13 cellular contexts compared by ENCODE assay signal in genomic region chr5:150428106-150428876, GRCh38. TPM values are rescaled to one million over a fixed set of nuclear protein-coding genes. Genes with fewer than 3 reads are reported as not detected.
DNase-seq lines count a peak whose midpoint lies in the region; ATAC-seq and TF ChIP-seq lines count a peak whose summit lies in the region.
"Had no signal": no experiment of that assay in that cellular context is flagged by ENCODE, and none has a peak within 500 bp of the region (broad histone marks: within the 10 kb centered on the region; RNA-seq: fewer than 3 reads in every experiment).

No MANE protein-coding gene starts in this region.

- no peak overlapping the region for H2AFZ ChIP-seq in mesenchymal stem cell (ENCODE audit: low read depth, low read length)

- H3K9me3 ChIP-seq in Peyer's patch (no peaks in the 10 kb centered on the region), mesenchymal stem cell (ENCODE audit: control insufficient read depth, low read length) (no peaks in the 10 kb centered on the region)
- H3K9me3 ChIP-seq: esophagus squamous epithelium, suprapubic skin had no signal

- no peak overlapping the region for H3K14ac ChIP-seq in mesenchymal stem cell (ENCODE audit: low read length in 2 of 2)

- no peak overlapping the region for H2BK12ac ChIP-seq in mesenchymal stem cell (ENCODE audit: low read length in 2 of 2)

- H3K27me3 ChIP-seq in Peyer's patch: no peaks in the 10 kb centered on the region
- H3K27me3 ChIP-seq in mesenchymal stem cell (ENCODE audit: control insufficient read depth in 1 of 2, insufficient read depth in 1 of 2, low read length in 2 of 2): no peaks in the 10 kb centered on the region
- H3K27me3 ChIP-seq: esophagus squamous epithelium, suprapubic skin had no signal

- TF ChIP-seq CTCF in Peyer's patch (IDR thresholded peaks at IDR 0.05) (no peak), fibroblast of pulmonary artery (IDR thresholded peaks at IDR 0.05; ENCODE audit: low read length, missing control alignments) (no peak)

- TF ChIP-seq POLR2A in Peyer's patch (IDR thresholded peaks at IDR 0.05): peak; percentile 28 to 49

- no peak for ATAC-seq in GM18861 (IDR thresholded peaks at IDR 0.05; ENCODE audit: unreplicated experiment)
- ATAC-seq in GM21526 (IDR thresholded peaks at IDR 0.05; ENCODE audit: low FRiP score, unreplicated experiment): no peak

- H3K79me1 ChIP-seq in mesenchymal stem cell (replicated peaks; ENCODE audit: low read length, poor library complexity, severe bottlenecking): no peaks in the 10 kb centered on the region

- H3K4me3 ChIP-seq in Peyer's patch (peak overlapping the region in 1 of 4 donors; percentile 9), fibroblast of pulmonary artery (replicated peaks; ENCODE audit: low read depth, low read length) (no peak overlapping the region), mesenchymal stem cell (ENCODE audit: insufficient read depth in 1 of 2, low read depth in 1 of 2, low read length in 2 of 2) (no peak overlapping the region)
- H3K4me3 ChIP-seq: esophagus squamous epithelium, skin epidermis, suprapubic skin had no signal

- no peak overlapping the region for H3K4ac ChIP-seq in mesenchymal stem cell (ENCODE audit: low read depth in 1 of 2, low read length in 2 of 2)

- no peak overlapping the region for H3K4me2 ChIP-seq in mesenchymal stem cell (ENCODE audit: low read length, poor library complexity, severe bottlenecking)

- H3K9ac ChIP-seq in mesenchymal stem cell (ENCODE audit: low read length): no peak overlapping the region

- peak overlapping the region; percentile 39 for H4K91ac ChIP-seq in mesenchymal stem cell (ENCODE audit: low read length)

- H2BK15ac ChIP-seq in mesenchymal stem cell (ENCODE audit: low read depth, poor library complexity, severe bottlenecking): peak overlapping the region; percentile 36

- no peak overlapping the region for H3K23ac ChIP-seq in mesenchymal stem cell (ENCODE audit: low read length in 2 of 2)

- H2BK5ac ChIP-seq in mesenchymal stem cell (ENCODE audit: low read depth, low read length, poor library complexity, severe bottlenecking): no peak overlapping the region

- H2AK5ac ChIP-seq in mesenchymal stem cell (ENCODE audit: low read length, severe bottlenecking): no peak overlapping the region

- peak overlapping the region; percentile 47 for H4K8ac ChIP-seq in mesenchymal stem cell (ENCODE audit: low read length)

- 77% methylated on average over 16 of the region's 18 CpGs for WGBS in mesenchymal stem cell

- H3K36me3 ChIP-seq in Peyer's patch (no peaks in the 10 kb centered on the region), mesenchymal stem cell (ENCODE audit: control insufficient read depth in 1 of 2, insufficient read depth in 2 of 2, low read depth in 1 of 2, low read length in 2 of 2) (no peaks in the 10 kb centered on the region)
- H3K36me3 ChIP-seq: esophagus squamous epithelium, suprapubic skin had no signal

- H3K4me1 ChIP-seq in Peyer's patch (peaks cover 0 to 8% (median 0%) of the 10 kb centered on the region in 4 donors), mesenchymal stem cell (ENCODE audit: control insufficient read depth, insufficient read depth, low read depth, low read length) (peaks cover 4% of the 10 kb centered on the region)

- peak overlapping the region in 1 of 2 experiments; percentile 50 for H3K18ac ChIP-seq in mesenchymal stem cell (ENCODE audit: low read depth in 1 of 2, low read length in 2 of 2)

- no peak overlapping the region for H2BK120ac ChIP-seq in mesenchymal stem cell (ENCODE audit: low read depth, low read length)

- DNase-seq in Peyer's patch (peak in 2 of 3 donors; percentile 79 to 83), fibroblast of pulmonary artery (ENCODE audit: low read depth) (peak; percentile 64), mesenchymal stem cell (peak; percentile 31), substantia nigra (lab: John Stamatoyannopoulos, UW) (peak in 41 of 49 donors; percentile 12 to 78 (median 41)), NCI-H187 treated with DMSO at 0.1 percent for 48 hours (lab: John Stamatoyannopoulos, UW) (no peak), NCI-H128 (lab: John Stamatoyannopoulos, UW; ENCODE audit: unreplicated experiment) (no peak)
- DNase-seq: esophagus squamous epithelium, NCI-H2171 had no signal

- H3K27ac ChIP-seq in Peyer's patch (peak overlapping the region in 3 of 4 donors; percentile 53 to 72 (median 70)), mesenchymal stem cell (ENCODE audit: low read length, poor library complexity, severe bottlenecking) (no peak overlapping the region), substantia nigra (ENCODE audit: low read depth, low read length, poor library complexity, severe bottlenecking) (peak overlapping the region; percentile 71)
- H3K27ac ChIP-seq: esophagus squamous epithelium, suprapubic skin had no signal

RNA-seq across cellular contexts. Expression of gene CD74, which starts 15.6 kb away (rescaled TPM):
- total RNA-seq in Peyer's patch: 1,000 to 10,000 TPM in 2 of 4 donors, 100 to 1,000 TPM in 2; 759 to 2,006 (median 1,183) TPM
- polyA plus RNA-seq in mesenchymal stem cell (2013, experiment 1 of 2): 0.43 TPM
- polyA plus RNA-seq in mesenchymal stem cell (2013, experiment 2 of 2): 0.36 TPM
- total RNA-seq: Daoy had no signal

RNA-seq across cellular contexts. Expression of gene RPS14, which starts 21.2 kb away (rescaled TPM):
- total RNA-seq in Peyer's patch: 1,000 to 10,000 TPM in 3 of 4 donors, 100 to 1,000 TPM in 1; 975 to 1,961 (median 1,274) TPM
- polyA plus RNA-seq in mesenchymal stem cell (2013, experiment 1 of 2): 3,588 TPM
- polyA plus RNA-seq in mesenchymal stem cell (2013, experiment 2 of 2): 3,623 TPM

Comparison
In these comparisons a context has a peak if more than half of its experiments do, and no peak if none do; other contexts are left out.
1. DNase-seq: peak in Peyer's patch (2 of 3), fibroblast of pulmonary artery (single experiment), mesenchymal stem cell (single experiment) and substantia nigra (41 of 49); none in NCI-H187 treated with DMSO at 0.1 percent for 48 hours (single experiment) and NCI-H128 (single experiment).